Comparison of ENCODE assay signal across 1 cellular context in the genomic region with DNA sequence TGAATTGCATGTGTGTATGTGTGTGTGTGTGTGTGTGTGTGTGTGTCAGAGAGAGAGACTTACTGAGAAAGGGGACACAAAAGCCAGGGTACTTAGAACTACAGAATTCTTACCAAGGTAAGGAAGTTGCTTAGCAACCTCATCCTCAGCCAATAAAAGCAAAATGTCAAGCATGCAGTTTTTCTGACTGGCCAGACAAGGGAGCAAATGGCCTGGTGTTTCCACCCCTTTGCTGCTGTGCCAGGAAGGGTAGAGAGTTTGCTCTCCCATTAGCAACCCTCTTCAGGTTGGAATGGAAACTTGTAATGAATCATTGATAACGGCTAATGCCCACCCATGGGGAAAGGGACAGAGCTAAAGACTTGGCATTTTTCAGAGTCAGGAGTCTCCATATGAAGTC.
TF ChIP-seq lines count a peak whose summit lies in the region.

No MANE protein-coding gene starts in this region.

TF ChIP-seq in GM23338, 12 proteins besides CTCF, POLR2A, EP300 and RAD21 (continued from another document):
- TF ChIP-seq, protein P1, sequence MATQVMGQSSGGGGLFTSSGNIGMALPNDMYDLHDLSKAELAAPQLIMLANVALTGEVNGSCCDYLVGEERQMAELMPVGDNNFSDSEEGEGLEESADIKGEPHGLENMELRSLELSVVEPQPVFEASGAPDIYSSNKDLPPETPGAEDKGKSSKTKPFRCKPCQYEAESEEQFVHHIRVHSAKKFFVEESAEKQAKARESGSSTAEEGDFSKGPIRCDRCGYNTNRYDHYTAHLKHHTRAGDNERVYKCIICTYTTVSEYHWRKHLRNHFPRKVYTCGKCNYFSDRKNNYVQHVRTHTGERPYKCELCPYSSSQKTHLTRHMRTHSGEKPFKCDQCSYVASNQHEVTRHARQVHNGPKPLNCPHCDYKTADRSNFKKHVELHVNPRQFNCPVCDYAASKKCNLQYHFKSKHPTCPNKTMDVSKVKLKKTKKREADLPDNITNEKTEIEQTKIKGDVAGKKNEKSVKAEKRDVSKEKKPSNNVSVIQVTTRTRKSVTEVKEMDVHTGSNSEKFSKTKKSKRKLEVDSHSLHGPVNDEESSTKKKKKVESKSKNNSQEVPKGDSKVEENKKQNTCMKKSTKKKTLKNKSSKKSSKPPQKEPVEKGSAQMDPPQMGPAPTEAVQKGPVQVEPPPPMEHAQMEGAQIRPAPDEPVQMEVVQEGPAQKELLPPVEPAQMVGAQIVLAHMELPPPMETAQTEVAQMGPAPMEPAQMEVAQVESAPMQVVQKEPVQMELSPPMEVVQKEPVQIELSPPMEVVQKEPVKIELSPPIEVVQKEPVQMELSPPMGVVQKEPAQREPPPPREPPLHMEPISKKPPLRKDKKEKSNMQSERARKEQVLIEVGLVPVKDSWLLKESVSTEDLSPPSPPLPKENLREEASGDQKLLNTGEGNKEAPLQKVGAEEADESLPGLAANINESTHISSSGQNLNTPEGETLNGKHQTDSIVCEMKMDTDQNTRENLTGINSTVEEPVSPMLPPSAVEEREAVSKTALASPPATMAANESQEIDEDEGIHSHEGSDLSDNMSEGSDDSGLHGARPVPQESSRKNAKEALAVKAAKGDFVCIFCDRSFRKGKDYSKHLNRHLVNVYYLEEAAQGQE (IDR thresholded peaks at IDR 0.05; ENCODE audit: unreplicated experiment), result no peak
- TF ChIP-seq EZH2phosphoT487 (IDR thresholded peaks at IDR 0.05; ENCODE audit: unreplicated experiment) (no peak), ZNF114 (CRISPR knock-in tag; IDR thresholded peaks at IDR 0.05) (no peak), STAT1 (IDR thresholded peaks at IDR 0.05; ENCODE audit: unreplicated experiment) (no peak), ZNF331 (CRISPR knock-in tag; IDR thresholded peaks at IDR 0.05; ENCODE audit: low read depth) (no peak), NANOG (IDR thresholded peaks at IDR 0.05; ENCODE audit: borderline replicate concordance) (no peak), CREB1 (CRISPR knock-in tag; IDR thresholded peaks at IDR 0.05; ENCODE audit: low read depth) (no peak), POLR2AphosphoS5 (IDR thresholded peaks at IDR 0.05; ENCODE audit: low read depth) (no peak)
- TF ChIP-seq, protein P2, sequence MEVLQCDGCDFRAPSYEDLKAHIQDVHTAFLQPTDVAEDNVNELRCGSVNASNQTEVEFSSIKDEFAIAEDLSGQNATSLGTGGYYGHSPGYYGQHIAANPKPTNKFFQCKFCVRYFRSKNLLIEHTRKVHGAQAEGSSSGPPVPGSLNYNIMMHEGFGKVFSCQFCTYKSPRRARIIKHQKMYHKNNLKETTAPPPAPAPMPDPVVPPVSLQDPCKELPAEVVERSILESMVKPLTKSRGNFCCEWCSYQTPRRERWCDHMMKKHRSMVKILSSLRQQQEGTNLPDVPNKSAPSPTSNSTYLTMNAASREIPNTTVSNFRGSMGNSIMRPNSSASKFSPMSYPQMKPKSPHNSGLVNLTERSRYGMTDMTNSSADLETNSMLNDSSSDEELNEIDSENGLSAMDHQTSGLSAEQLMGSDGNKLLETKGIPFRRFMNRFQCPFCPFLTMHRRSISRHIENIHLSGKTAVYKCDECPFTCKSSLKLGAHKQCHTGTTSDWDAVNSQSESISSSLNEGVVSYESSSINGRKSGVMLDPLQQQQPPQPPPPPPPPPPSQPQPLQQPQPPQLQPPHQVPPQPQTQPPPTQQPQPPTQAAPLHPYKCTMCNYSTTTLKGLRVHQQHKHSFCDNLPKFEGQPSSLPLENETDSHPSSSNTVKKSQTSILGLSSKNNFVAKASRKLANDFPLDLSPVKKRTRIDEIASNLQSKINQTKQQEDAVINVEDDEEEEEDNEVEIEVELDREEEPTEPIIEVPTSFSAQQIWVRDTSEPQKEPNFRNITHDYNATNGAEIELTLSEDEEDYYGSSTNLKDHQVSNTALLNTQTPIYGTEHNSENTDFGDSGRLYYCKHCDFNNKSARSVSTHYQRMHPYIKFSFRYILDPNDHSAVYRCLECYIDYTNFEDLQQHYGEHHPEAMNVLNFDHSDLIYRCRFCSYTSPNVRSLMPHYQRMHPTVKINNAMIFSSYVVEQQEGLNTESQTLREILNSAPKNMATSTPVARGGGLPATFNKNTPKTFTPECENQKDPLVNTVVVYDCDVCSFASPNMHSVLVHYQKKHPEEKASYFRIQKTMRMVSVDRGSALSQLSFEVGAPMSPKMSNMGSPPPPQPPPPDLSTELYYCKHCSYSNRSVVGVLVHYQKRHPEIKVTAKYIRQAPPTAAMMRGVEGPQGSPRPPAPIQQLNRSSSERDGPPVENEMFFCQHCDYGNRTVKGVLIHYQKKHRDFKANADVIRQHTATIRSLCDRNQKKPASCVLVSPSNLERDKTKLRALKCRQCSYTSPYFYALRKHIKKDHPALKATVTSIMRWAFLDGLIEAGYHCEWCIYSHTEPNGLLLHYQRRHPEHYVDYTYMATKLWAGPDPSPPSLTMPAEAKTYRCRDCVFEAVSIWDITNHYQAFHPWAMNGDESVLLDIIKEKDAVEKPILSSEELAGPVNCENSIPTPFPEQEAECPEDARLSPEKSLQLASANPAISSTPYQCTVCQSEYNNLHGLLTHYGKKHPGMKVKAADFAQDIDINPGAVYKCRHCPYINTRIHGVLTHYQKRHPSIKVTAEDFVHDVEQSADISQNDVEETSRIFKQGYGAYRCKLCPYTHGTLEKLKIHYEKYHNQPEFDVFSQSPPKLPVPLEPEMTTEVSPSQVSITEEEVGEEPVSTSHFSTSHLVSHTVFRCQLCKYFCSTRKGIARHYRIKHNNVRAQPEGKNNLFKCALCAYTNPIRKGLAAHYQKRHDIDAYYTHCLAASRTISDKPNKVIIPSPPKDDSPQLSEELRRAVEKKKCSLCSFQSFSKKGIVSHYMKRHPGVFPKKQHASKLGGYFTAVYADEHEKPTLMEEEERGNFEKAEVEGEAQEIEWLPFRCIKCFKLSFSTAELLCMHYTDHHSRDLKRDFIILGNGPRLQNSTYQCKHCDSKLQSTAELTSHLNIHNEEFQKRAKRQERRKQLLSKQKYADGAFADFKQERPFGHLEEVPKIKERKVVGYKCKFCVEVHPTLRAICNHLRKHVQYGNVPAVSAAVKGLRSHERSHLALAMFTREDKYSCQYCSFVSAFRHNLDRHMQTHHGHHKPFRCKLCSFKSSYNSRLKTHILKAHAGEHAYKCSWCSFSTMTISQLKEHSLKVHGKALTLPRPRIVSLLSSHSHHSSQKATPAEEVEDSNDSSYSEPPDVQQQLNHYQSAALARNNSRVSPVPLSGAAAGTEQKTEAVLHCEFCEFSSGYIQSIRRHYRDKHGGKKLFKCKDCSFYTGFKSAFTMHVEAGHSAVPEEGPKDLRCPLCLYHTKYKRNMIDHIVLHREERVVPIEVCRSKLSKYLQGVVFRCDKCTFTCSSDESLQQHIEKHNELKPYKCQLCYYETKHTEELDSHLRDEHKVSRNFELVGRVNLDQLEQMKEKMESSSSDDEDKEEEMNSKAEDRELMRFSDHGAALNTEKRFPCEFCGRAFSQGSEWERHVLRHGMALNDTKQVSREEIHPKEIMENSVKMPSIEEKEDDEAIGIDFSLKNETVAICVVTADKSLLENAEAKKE (CRISPR knock-in tag; IDR thresholded peaks at IDR 0.05), result no peak
